In the genomic region with DNA sequence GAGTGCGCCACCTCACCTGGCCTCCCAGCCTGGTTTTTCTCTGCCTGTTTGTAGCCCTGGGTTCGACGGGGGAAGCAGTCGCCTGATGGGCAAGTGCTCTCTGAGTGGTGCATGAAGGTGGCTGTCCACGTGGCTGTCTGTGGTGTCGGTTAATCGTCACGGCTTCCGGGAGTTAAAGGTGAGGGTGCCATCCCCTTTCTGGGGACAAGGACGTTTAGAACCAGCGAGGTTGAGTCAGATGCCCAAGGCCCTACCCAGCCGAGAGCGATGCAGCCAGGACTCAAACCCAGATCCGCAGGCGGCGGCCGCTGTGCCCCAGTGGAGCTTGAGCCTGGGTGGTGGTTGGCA, we compare ENCODE assay signal across 16 cellular contexts. TPM values are rescaled to one million over a fixed set of nuclear protein-coding genes. Genes with fewer than 3 reads are reported as not detected.
A peak's percentile ranks its signal among the peaks of the same experiment; 100 is the strongest.
DNase-seq lines count a peak whose midpoint lies in the region; ATAC-seq, FAIRE-seq and TF ChIP-seq lines count a peak whose summit lies in the region.
"Had no signal": no experiment of that assay in that cellular context is flagged by ENCODE, and none has a peak within 500 bp of the region (broad histone marks: within the 10 kb centered on the region; RNA-seq: fewer than 3 reads in every experiment).

No MANE protein-coding gene starts in this region.

- CTCF ChIA-PET in A549 (lab: Yijun Ruan, JAX) = interaction anchor here (0.9 to 1.2 kb wide), 2 partner anchors 10 to 11 kb away, joined by 3 read pairs; no protein-coding TSS in a partner anchor

- POLR2A ChIA-PET in A549 (lab: Yijun Ruan, JAX) = no interaction called here

- TF ChIP-seq CTCF in A549 (IDR thresholded peaks at IDR 0.05) (no peak), esophagus muscularis mucosa (IDR thresholded peaks at IDR 0.05) (no peak), sigmoid colon (IDR thresholded peaks at IDR 0.05) (no peak), osteoblast (IDR thresholded peaks at IDR 0.05; ENCODE audit: extremely low read depth, low read depth, low read length) (no peak)

- H3K27me3 ChIP-seq in SJSA1 (replicated peaks) (no peaks in the 10 kb centered on the region), esophagus muscularis mucosa (no peaks in the 10 kb centered on the region), sigmoid colon (no peaks in the 10 kb centered on the region), osteoblast (ENCODE audit: insufficient read depth, low read length) (no peaks in the 10 kb centered on the region)

- FAIRE-seq in A549 (lab: Jason Lieb, UNC) = no peak
- FAIRE-seq: GM18507 had no signal

- DNase-seq in A549 (ENCODE audit: low read depth in 1 of 2, low spot score in 1 of 2) (no peak), SJSA1 (ENCODE audit: low read depth in 1 of 2, low spot score in 2 of 2) (no peak), esophagus muscularis mucosa (ENCODE audit: extremely low spot score) (no peak), sigmoid colon (no peak), osteoblast (ENCODE audit: insufficient read length, low spot score, missing footprints) (no peak), NCI-H1930 (lab: John Stamatoyannopoulos, UW) (no peak), NCI-H1105 (lab: John Stamatoyannopoulos, UW) (no peak)
- DNase-seq: activated CD4-positive, alpha-beta T cell treated with anti-CD3 and anti-CD28 coated beads, Interleukin-2, amount 50 U/mL, for 48 hours; foreskin fibroblast; GDM1; HCEC 1CT; NCI-H187; NCI-H526; stimulated activated CD4-positive, alpha-beta T cell treated with anti-CD3 and anti-CD28 coated beads, Interleukin-2, amount 100 ng/mL, for 48 hours had no signal

- TF ChIP-seq EP300 in A549 (IDR thresholded peaks at IDR 0.05) (no peak), esophagus muscularis mucosa (IDR thresholded peaks at IDR 0.05) (no peak), sigmoid colon (IDR thresholded peaks at IDR 0.05) (no peak)

- H3K36me3 ChIP-seq in SJSA1 = no peaks in the 10 kb centered on the region
- no peaks in the 10 kb centered on the region for H3K36me3 ChIP-seq in esophagus muscularis mucosa
- H3K36me3 ChIP-seq in sigmoid colon = no peaks in the 10 kb centered on the region
- no peaks in the 10 kb centered on the region for H3K36me3 ChIP-seq in osteoblast (ENCODE audit: insufficient read depth, low read length)

- peaks cover 71% of the 10 kb centered on the region for H3K4me1 ChIP-seq in A549
- H3K4me1 ChIP-seq in SJSA1 (replicated peaks) = peaks cover 62% of the 10 kb centered on the region
- H3K4me1 ChIP-seq in esophagus muscularis mucosa = peaks cover 85 to 98% (median 97%) of the 10 kb centered on the region in 4 donors
- H3K4me1 ChIP-seq in sigmoid colon = peaks cover 0 to 93% (median 93%) of the 10 kb centered on the region in 4 donors
- H3K4me1 ChIP-seq in osteoblast (ENCODE audit: insufficient read depth, low read length) = peaks cover 30% of the 10 kb centered on the region

- H3K27ac ChIP-seq in A549 (peak overlapping the region; percentile 93 to 97; a peak in 5 of 6 replicates), SJSA1 (0 out of 2 replicates have a peak overlapping the region, but pooled peaks have one; percentile 0), esophagus muscularis mucosa (replicated peaks in 1 of 4) (peak overlapping the region; percentile 89 to 97 (median 94)), sigmoid colon (peak overlapping the region; percentile 85 to 93 (median 88)), osteoblast (ENCODE audit: low read depth, low read length) (no peak overlapping the region)

- no peaks in the 10 kb centered on the region for H3K9me3 ChIP-seq in A549
- no peaks in the 10 kb centered on the region for H3K9me3 ChIP-seq in SJSA1 (replicated peaks)
- no peaks in the 10 kb centered on the region for H3K9me3 ChIP-seq in esophagus muscularis mucosa
- no peaks in the 10 kb centered on the region for H3K9me3 ChIP-seq in sigmoid colon
- no peaks in the 10 kb centered on the region for H3K9me3 ChIP-seq in osteoblast (ENCODE audit: low read depth, low read length)

- no peak for TF ChIP-seq RAD21 in A549 (conservative IDR thresholded peaks at IDR 0.05 in 1 of 2, IDR thresholded peaks at IDR 0.05 in 1 of 2)

- intact Hi-C loops in esophagus muscularis mucosa (cut with DNase I) = loop anchor here (5.0 kb wide), 1 partner anchor 63 kb away; no protein-coding TSS in a partner anchor
- intact Hi-C loops in sigmoid colon (cut with DNase I) = no loop called here

- TF ChIP-seq POLR2A in A549 (IDR thresholded peaks at IDR 0.05; ENCODE audit: low read length) (no peak), esophagus muscularis mucosa (IDR thresholded peaks at IDR 0.05; ENCODE audit: low read depth) (no peak), sigmoid colon (IDR thresholded peaks at IDR 0.05) (no peak)

- ATAC-seq in A549 (no peak), GM18858 (IDR thresholded peaks at IDR 0.05; ENCODE audit: unreplicated experiment) (no peak)

- peaks cover 86% of the 10 kb centered on the region for H4K20me1 ChIP-seq in osteoblast (ENCODE audit: insufficient read depth, low read length)

- no peak overlapping the region for H3K4me2 ChIP-seq in A549
- H3K4me2 ChIP-seq in osteoblast (ENCODE audit: insufficient read depth, low read length) = no peak overlapping the region

- no peak overlapping the region for H2AFZ ChIP-seq in osteoblast (ENCODE audit: low read length)

- WGBS in A549 (ENCODE audit: missing lambda C conversion rate) = 94% methylated on average over 17 of the region's 17 CpGs
- WGBS in esophagus muscularis mucosa = 92% methylated on average over 16 of the region's 17 CpGs
- WGBS in sigmoid colon, 2 donors = 92 to 95% methylated on average over 17 of the region's 17 CpGs

- H3K4me3 ChIP-seq in A549 = no peak overlapping the region
- no peak overlapping the region for H3K4me3 ChIP-seq in SJSA1
- no peak overlapping the region for H3K4me3 ChIP-seq in esophagus muscularis mucosa
- no peak overlapping the region for H3K4me3 ChIP-seq in sigmoid colon
- no peak overlapping the region for H3K4me3 ChIP-seq in osteoblast (ENCODE audit: insufficient read depth, low read length)

- peaks cover 98% of the 10 kb centered on the region for H3K79me2 ChIP-seq in osteoblast (ENCODE audit: insufficient read depth, low read length)

TF ChIP-seq in A549, 52 proteins besides CTCF, POLR2A, EP300 and RAD21 (continues in another document):
- TF ChIP-seq CHD4 (IDR thresholded peaks at IDR 0.05; ENCODE audit: borderline replicate concordance) (no peak), FOSL2 (IDR thresholded peaks at IDR 0.05) (no peak), FOSL2 (CRISPR knock-in tag; IDR thresholded peaks at IDR 0.05) (no peak), HEYL (CRISPR knock-in tag; IDR thresholded peaks at IDR 0.05) (no peak), HOXB5 (CRISPR knock-in tag; IDR thresholded peaks at IDR 0.05) (no peak), RCOR1 (IDR thresholded peaks at IDR 0.05; ENCODE audit: low read depth, low read length) (no peak), RNF2 (IDR thresholded peaks at IDR 0.05; ENCODE audit: borderline replicate concordance, low read depth) (no peak), ZNF302 (CRISPR knock-in tag; IDR thresholded peaks at IDR 0.05) (no peak), NR3C1 (IDR thresholded peaks at IDR 0.05) (no peak), POLR2AphosphoS2 (conservative IDR thresholded peaks at IDR 0.05; ENCODE audit: low read length) (no peak), CBX2 (IDR thresholded peaks at IDR 0.05; ENCODE audit: borderline replicate concordance, low read depth) (no peak), KDM5A (IDR thresholded peaks at IDR 0.05) (no peak)
- TF ChIP-seq, protein P1, sequence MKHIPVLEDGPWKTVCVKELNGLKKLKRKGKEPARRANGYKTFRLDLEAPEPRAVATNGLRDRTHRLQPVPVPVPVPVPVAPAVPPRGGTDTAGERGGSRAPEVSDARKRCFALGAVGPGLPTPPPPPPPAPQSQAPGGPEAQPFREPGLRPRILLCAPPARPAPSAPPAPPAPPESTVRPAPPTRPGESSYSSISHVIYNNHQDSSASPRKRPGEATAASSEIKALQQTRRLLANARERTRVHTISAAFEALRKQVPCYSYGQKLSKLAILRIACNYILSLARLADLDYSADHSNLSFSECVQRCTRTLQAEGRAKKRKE (CRISPR knock-in tag; IDR thresholded peaks at IDR 0.05; ENCODE audit: low read depth) = no peak
- TF ChIP-seq, protein P2, sequence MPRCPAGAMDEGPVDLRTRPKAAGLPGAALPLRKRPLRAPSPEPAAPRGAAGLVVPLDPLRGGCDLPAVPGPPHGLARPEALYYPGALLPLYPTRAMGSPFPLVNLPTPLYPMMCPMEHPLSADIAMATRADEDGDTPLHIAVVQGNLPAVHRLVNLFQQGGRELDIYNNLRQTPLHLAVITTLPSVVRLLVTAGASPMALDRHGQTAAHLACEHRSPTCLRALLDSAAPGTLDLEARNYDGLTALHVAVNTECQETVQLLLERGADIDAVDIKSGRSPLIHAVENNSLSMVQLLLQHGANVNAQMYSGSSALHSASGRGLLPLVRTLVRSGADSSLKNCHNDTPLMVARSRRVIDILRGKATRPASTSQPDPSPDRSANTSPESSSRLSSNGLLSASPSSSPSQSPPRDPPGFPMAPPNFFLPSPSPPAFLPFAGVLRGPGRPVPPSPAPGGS (IDR thresholded peaks at IDR 0.05) = no peak

RNA-seq across cellular contexts. Expression of a gene that starts 47.7 kb away (rescaled TPM):
- polyA plus RNA-seq in A549 (2011; rRNA removed) (6.6 and 10.2 TPM in 2 replicates), A549 (2017; fragmentation: RNase III; extraction: RNeasy Plus Mini Kit Qiagen cat#74134 plus additional on column Dnase treatment) (22.0 to 23.9 TPM (median 22.5 TPM) in 3 replicates), sigmoid colon (10 to 100 TPM; 27.6 to 50.8 (median 38.4) TPM)
- polyA plus RNA-seq in A549 (2012; cell fraction: cytosol; rRNA removed) = 16.7 and 21.8 TPM in 2 replicates
- 25.5 and 28.7 TPM in 2 replicates for polyA plus RNA-seq in A549 (2012; cell fraction: nucleus; rRNA removed)
- 8.2 and 12.5 TPM in 2 replicates for polyA minus RNA-seq in A549 (2011; rRNA and poly(A)+ RNA removed)
- 12.2 and 15.7 TPM in 2 replicates for total RNA-seq in SJSA1 (2014; rRNA removed; shearing (Covaris generic))
- total RNA-seq in esophagus muscularis mucosa (10 to 100 TPM; 46.4 to 81.0 (median 63.7) TPM), sigmoid colon (10 to 100 TPM; 26.7 to 49.0 (median 31.4) TPM), osteoblast (25.3 and 26.4 TPM in 2 replicates)
